ENCODE assay signal across 23 cellular contexts in genomic region chr19:41740415-41741243, GRCh38. TPM values are rescaled to one million over a fixed set of nuclear protein-coding genes. Genes with fewer than 3 reads are reported as not detected.
DNase-seq lines count a peak whose midpoint lies in the region; ATAC-seq and TF ChIP-seq lines count a peak whose summit lies in the region.
"Had no signal": no experiment of that assay in that cellular context is flagged by ENCODE, and none has a peak within 500 bp of the region (broad histone marks: within the 10 kb centered on the region; RNA-seq: fewer than 3 reads in every experiment).

No MANE protein-coding gene starts in this region.

- H3K27me3 ChIP-seq in neural progenitor cell, result no peaks in the 10 kb centered on the region
- peaks cover 0 to 2% of the 10 kb centered on the region in 2 donors for H3K27me3 ChIP-seq in breast epithelium
- H3K27me3 ChIP-seq: neutrophil, tibial artery had no signal

- CTCF ChIA-PET in Calu3 (lab: Charles Lee), result interaction anchor here (0.8 to 1.2 kb wide), 3 partner anchors 13 to 34 kb away, joined by 4 to 5 read pairs (median 4); no protein-coding TSS in a partner anchor

- H3K36me3 Mint-ChIP-seq in activated naive CD8-positive, alpha-beta T cell, result peaks cover 5% of the 10 kb centered on the region
- H3K36me3 Mint-ChIP-seq in neural progenitor cell, result no peaks in the 10 kb centered on the region
- H3K36me3 Mint-ChIP-seq in Calu3 (ENCODE audit: insufficient read depth, unreplicated experiment), result peaks cover 8% of the 10 kb centered on the region

- ATAC-seq in mucosa of descending colon, result peak; percentile 68
- ATAC-seq: SK-N-SH treated with all-trans-retinoic acid at 6 μM for 48 hours had no signal

- no peaks in the 10 kb centered on the region for H3K9me3 Mint-ChIP-seq in activated naive CD8-positive, alpha-beta T cell (ENCODE audit: low read depth)
- H3K9me3 Mint-ChIP-seq in neural progenitor cell (no peaks in the 10 kb centered on the region), Calu3 (ENCODE audit: low read depth, unreplicated experiment) (no peaks in the 10 kb centered on the region)
- H3K9me3 Mint-ChIP-seq: central memory CD8-positive, alpha-beta T cell had no signal

- H3F3A ChIP-seq in neural progenitor cell (ENCODE audit: low read depth), result no peaks in the 10 kb centered on the region

- no peak overlapping the region for H3K4me2 ChIP-seq in neural progenitor cell
- H3K4me2 ChIP-seq: smooth muscle cell had no signal

- TF ChIP-seq CTCF in mucosa of descending colon (IDR thresholded peaks at IDR 0.05), result no peak
- TF ChIP-seq CTCF in neural progenitor cell (IDR thresholded peaks at IDR 0.05), result no peak
- no peak for TF ChIP-seq CTCF in breast epithelium (IDR thresholded peaks at IDR 0.05)
- TF ChIP-seq CTCF in Calu3 (IDR thresholded peaks at IDR 0.05; ENCODE audit: unreplicated experiment), result no peak

- no peak overlapping the region for H3K9ac ChIP-seq in neural progenitor cell

- H4K20me1 ChIP-seq in neural progenitor cell (ENCODE audit: low read depth), result no peaks in the 10 kb centered on the region

- no peak for TF ChIP-seq POLR2A in breast epithelium (IDR thresholded peaks at IDR 0.05)

- peaks cover 23% of the 10 kb centered on the region for H3K27me3 Mint-ChIP-seq in activated naive CD8-positive, alpha-beta T cell
- peaks cover 6% of the 10 kb centered on the region for H3K27me3 Mint-ChIP-seq in neural progenitor cell (ENCODE audit: insufficient read depth, low read depth)
- H3K27me3 Mint-ChIP-seq in Calu3 (ENCODE audit: unreplicated experiment), result peaks cover 7% of the 10 kb centered on the region

- H3K27ac ChIP-seq in neural progenitor cell, result no peak overlapping the region
- no peak overlapping the region for H3K27ac ChIP-seq in breast epithelium
- H3K27ac ChIP-seq: 22Rv1, neutrophil, RWPE1, tibial artery had no signal

- H3K27ac Mint-ChIP-seq in activated naive CD8-positive, alpha-beta T cell, result peak overlapping the region; percentile 71
- H3K27ac Mint-ChIP-seq in neural progenitor cell (no peak overlapping the region), Calu3 (ENCODE audit: unreplicated experiment) (no peak overlapping the region)
- H3K27ac Mint-ChIP-seq: B cell had no signal

- H3K9me3 ChIP-seq in mucosa of descending colon, result no peaks in the 10 kb centered on the region
- H3K9me3 ChIP-seq in neural progenitor cell (ENCODE audit: low read depth), result peaks cover 13% of the 10 kb centered on the region
- no peaks in the 10 kb centered on the region for H3K9me3 ChIP-seq in breast epithelium
- H3K9me3 ChIP-seq: neutrophil, tibial artery had no signal

- no peak overlapping the region for H2AFZ ChIP-seq in neural progenitor cell (replicated peaks)

- H3K4me1 ChIP-seq in mucosa of descending colon (ENCODE audit: low read depth) (peaks cover 28% of the 10 kb centered on the region), neural progenitor cell (no peaks in the 10 kb centered on the region), breast epithelium (no peaks in the 10 kb centered on the region)
- H3K4me1 ChIP-seq: tibial artery had no signal

- no peaks in the 10 kb centered on the region for H3K36me3 ChIP-seq in mucosa of descending colon (ENCODE audit: low read depth)
- H3K36me3 ChIP-seq in neural progenitor cell, result no peaks in the 10 kb centered on the region
- H3K36me3 ChIP-seq in breast epithelium, result no peaks in the 10 kb centered on the region
- H3K36me3 ChIP-seq: neutrophil, tibial artery had no signal

- H3K4me3 ChIP-seq in mucosa of descending colon (no peak overlapping the region), neural progenitor cell (no peak overlapping the region), breast epithelium (no peak overlapping the region)
- H3K4me3 ChIP-seq: smooth muscle cell, tibial artery had no signal

- BruUV-seq in Calu3 (replicated peaks; lab: Mats Ljungman, UMichigan), result no TSS peak

- H3K4me3 Mint-ChIP-seq in activated naive CD8-positive, alpha-beta T cell, result peak overlapping the region; percentile 65
- H3K4me3 Mint-ChIP-seq in neural progenitor cell (no peak overlapping the region), Calu3 (ENCODE audit: low read depth, unreplicated experiment) (no peak overlapping the region)
- H3K4me3 Mint-ChIP-seq: B cell; central memory CD8-positive, alpha-beta T cell had no signal

- no peaks in the 10 kb centered on the region for H3K79me2 ChIP-seq in neural progenitor cell (ENCODE audit: low read depth)

- intact Hi-C loops in mucosa of descending colon (cut with DNase I, micrococcal nuclease) (no loop called here), breast epithelium (cut with DNase I; ENCODE audit: low total_unique reads) (no loop called here), Calu3 (cut with micrococcal nuclease; ENCODE audit: unreplicated experiment) (no loop called here)

- H3K4me1 Mint-ChIP-seq in activated naive CD8-positive, alpha-beta T cell (ENCODE audit: low read depth), result peaks cover 25% of the 10 kb centered on the region
- H3K4me1 Mint-ChIP-seq in neural progenitor cell, result no peaks in the 10 kb centered on the region
- peaks cover 19% of the 10 kb centered on the region for H3K4me1 Mint-ChIP-seq in Calu3 (ENCODE audit: low read depth, unreplicated experiment)
- H3K4me1 Mint-ChIP-seq: central memory CD8-positive, alpha-beta T cell had no signal

- DNase-seq in NCI-H2029 (lab: John Stamatoyannopoulos, UW) (peak; percentile 25), NCI-H2029 treated with DMSO at 0.1 percent for 48 hours (lab: John Stamatoyannopoulos, UW) (no peak), DMS153 (lab: John Stamatoyannopoulos, UW) (peak; percentile 58), mucosa of descending colon (no peak), neural progenitor cell (ENCODE audit: low spot score) (no peak), breast epithelium (ENCODE audit: low spot score in 2 of 2) (no peak), Calu3 (no peak)
- DNase-seq: activated CD4-positive, CD25-positive, alpha-beta regulatory T cell treated with anti-CD3 and anti-CD28 coated beads, Interleukin-2, amount 50 U/mL, for 72 hours; Karpas-422; NCI-H1092; NCI-H510A treated with DMSO at 0.1 percent for 48 hours; T-helper 9 cell; tibial artery had no signal

RNA-seq across cellular contexts. Expression of gene CEACAM6, which starts 14.7 kb away (rescaled TPM):
- total RNA-seq in mucosa of descending colon, result 1,000 to 10,000 TPM in 1 of 3 donors, 100 to 1,000 TPM in 2; 249 to 1,767 (median 431) TPM
- total RNA-seq in neural progenitor cell (ENCODE audit: low replicate concordance), result not detected in 2 replicates
- total RNA-seq in breast epithelium, result 1 to 10 TPM in 2 of 3 donors, not detected in 1; 1.0 to 6.9 TPM
- 44.5 and 98.9 TPM in 2 replicates for total RNA-seq in Calu3 (2022)
- total RNA-seq: B cell, H1, smooth muscle cell had no signal

RNA-seq across cellular contexts. Expression of gene CEACAM5, which starts 32.2 kb away (rescaled TPM):
- 1,000 to 10,000 TPM; 2,069 to 7,240 (median 3,325) TPM for total RNA-seq in mucosa of descending colon
- not detected in 2 replicates for total RNA-seq in neural progenitor cell (ENCODE audit: low replicate concordance)
- total RNA-seq in breast epithelium, result 10 to 100 TPM in 1 of 3 donors, not detected in 2; 27.2 TPM
- 1.1 and 3.4 TPM in 2 replicates for total RNA-seq in Calu3 (2022)
- total RNA-seq: B cell, H1, mononuclear cell, smooth muscle cell had no signal

RNA-seq across cellular contexts. Expression of gene CEACAM7, which starts 52.6 kb away (rescaled TPM):
- total RNA-seq in mucosa of descending colon, result 1,000 to 10,000 TPM in 2 of 3 donors, 100 to 1,000 TPM in 1; 753 to 3,639 (median 2,117) TPM
- total RNA-seq in neural progenitor cell (ENCODE audit: low replicate concordance), result not detected in 2 replicates
- total RNA-seq in breast epithelium, result 10 to 100 TPM in 1 of 3 donors, under 1 TPM in 1, not detected in 1; 0.15 to 25.2 TPM
- total RNA-seq in Calu3 (2022), result 5.9 and 9.0 TPM in 2 replicates
- total RNA-seq: B cell, H1, mononuclear cell, smooth muscle cell had no signal

RNA-seq across cellular contexts. Expression of gene CEACAM3, which starts 55.8 kb away (rescaled TPM):
- 1 to 10 TPM; 2.5 to 4.5 (median 3.9) TPM for total RNA-seq in mucosa of descending colon
- total RNA-seq in neural progenitor cell (ENCODE audit: low replicate concordance), result not detected in 2 replicates
- under 1 TPM in 1 of 3 donors, not detected in 2; 0.64 TPM for total RNA-seq in breast epithelium
- not detected in 2 replicates for total RNA-seq in Calu3 (2022)
- total RNA-seq: B cell, H1, smooth muscle cell had no signal

Comparison
In these comparisons a context has a peak if more than half of its experiments do, and no peak if none do; other contexts are left out.
1. DNase-seq: peak in NCI-H2029 (single experiment) and DMS153 (single experiment); none in NCI-H2029 treated with DMSO at 0.1 percent for 48 hours (single experiment), mucosa of descending colon (0 of 3), neural progenitor cell (single experiment), breast epithelium (0 of 2) and Calu3 (single experiment).
2. RNA of gene CEACAM5, which starts 32.2 kb away (total RNA-seq): 2,069 to 7,240 TPM in mucosa of descending colon; 1.1 to 3.4 TPM in Calu3, 27.2 TPM in breast epithelium and not detected in neural progenitor cell; every median in the first group is over 10 times any median in the second.
3. RNA of gene CEACAM7, which starts 52.6 kb away (total RNA-seq): 753 to 3,639 TPM in mucosa of descending colon; 5.9 to 9.0 TPM in Calu3, 0.15 to 25.2 TPM in breast epithelium and not detected in neural progenitor cell; every median in the first group is over 10 times any median in the second.